9 cellular contexts compared by ENCODE assay signal in the genomic region with DNA sequence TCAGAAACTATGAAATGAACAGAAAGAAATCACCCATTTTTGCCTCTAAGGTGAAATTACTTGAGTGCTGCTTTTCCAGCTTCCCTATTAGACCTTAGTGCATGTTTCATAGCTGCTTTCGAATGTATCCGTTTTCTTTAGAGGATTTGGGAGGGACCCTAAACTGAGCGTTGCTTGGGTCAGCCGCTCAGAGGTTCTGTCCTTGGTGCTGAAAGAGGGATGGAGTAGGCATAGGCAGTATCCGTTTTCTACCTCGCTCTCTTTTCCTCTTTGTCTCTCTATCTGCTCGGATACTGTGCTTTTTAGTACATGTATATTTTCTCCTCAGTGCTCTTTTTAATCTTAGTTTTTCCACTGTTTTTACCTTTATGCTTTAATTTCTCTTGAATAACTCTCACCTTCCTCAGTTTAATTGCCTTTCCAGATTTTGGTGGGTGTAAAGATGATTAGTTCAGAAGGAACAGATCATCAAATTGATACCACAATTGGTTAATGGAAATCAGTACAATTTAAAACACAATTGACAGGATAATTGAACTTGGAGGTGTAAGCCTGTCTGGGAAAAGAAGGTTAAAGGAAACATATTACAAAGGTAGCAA. TPM values are rescaled to one million over a fixed set of nuclear protein-coding genes. Genes with fewer than 3 reads are reported as not detected.
DNase-seq lines count a peak whose midpoint lies in the region; ATAC-seq, FAIRE-seq and TF ChIP-seq lines count a peak whose summit lies in the region.
"Had no signal": no experiment of that assay in that cellular context is flagged by ENCODE, and none has a peak within 500 bp of the region (broad histone marks: within the 10 kb centered on the region; RNA-seq: fewer than 3 reads in every experiment).

Gene DRD3, minus strand, starts transcription at position 283 of the 599 bp plus-strand sequence. CDS start 7,060 bp downstream, outside the sequence.

- no peak for FAIRE-seq in H54 (lab: Jason Lieb, UNC)

- no peaks in the 10 kb centered on the region for H3K9me3 ChIP-seq in iPS-20b (ENCODE audit: insufficient read depth, low read depth, low read length)

- peak; percentile 78 for ATAC-seq in activated CD8-positive, alpha-beta T cell treated with anti-CD3 and anti-CD28 coated beads, Interleukin-2, amount 10 ng/mL, durations not matched to agents 7 days and 5 days
- ATAC-seq in HG03108 (IDR thresholded peaks at IDR 0.05; ENCODE audit: unreplicated experiment), result no peak

- H3K4me1 ChIP-seq in iPS-20b (ENCODE audit: insufficient read depth, low read length), result peaks cover 30% of the 10 kb centered on the region

- POLR2A ChIA-PET in activated CD8-positive, alpha-beta T cell treated with anti-CD3 and anti-CD28 coated beads, Interleukin-2, amount 10 ng/mL, durations not matched to agents 7 days and 5 days (lab: Charles Lee), result interaction anchor here (1.3 kb wide), 1 partner anchor 24 kb away, joined by 3 read pairs; no protein-coding TSS in a partner anchor

- peaks cover 17% of the 10 kb centered on the region for H3K27me3 Mint-ChIP-seq in activated CD8-positive, alpha-beta T cell treated with anti-CD3 and anti-CD28 coated beads, Interleukin-2, amount 10 ng/mL, durations not matched to agents 7 days and 5 days (ENCODE audit: low read depth)

- no peaks in the 10 kb centered on the region for H3K9me3 Mint-ChIP-seq in activated CD8-positive, alpha-beta T cell treated with anti-CD3 and anti-CD28 coated beads, Interleukin-2, amount 10 ng/mL, durations not matched to agents 7 days and 5 days (ENCODE audit: insufficient read depth)

- CTCF ChIA-PET in activated CD8-positive, alpha-beta T cell treated with anti-CD3 and anti-CD28 coated beads, Interleukin-2, amount 10 ng/mL, durations not matched to agents 7 days and 5 days (lab: Charles Lee), result interaction anchor here (0.6 to 2.3 kb wide), 7 partner anchors 13 to 957 kb away, joined by 4 to 10 read pairs (median 6); no protein-coding TSS in a partner anchor

- 0 out of 2 replicates have a peak within 1 kb of the TSS, but pooled peaks have one; percentile 10 for H3K4me3 ChIP-seq in iPS-20b (ENCODE audit: low read length)

- H3K27me3 ChIP-seq in iPS-20b (ENCODE audit: insufficient read depth, low read length), result no peaks in the 10 kb centered on the region

- H3K4me3 Mint-ChIP-seq in activated CD8-positive, alpha-beta T cell treated with anti-CD3 and anti-CD28 coated beads, Interleukin-2, amount 10 ng/mL, durations not matched to agents 7 days and 5 days, result no peak within 1 kb of the TSS

- peaks cover 5% of the 10 kb centered on the region for H3K4me1 Mint-ChIP-seq in activated CD8-positive, alpha-beta T cell treated with anti-CD3 and anti-CD28 coated beads, Interleukin-2, amount 10 ng/mL, durations not matched to agents 7 days and 5 days (ENCODE audit: low read depth)

- DNase-seq in AG20443 (ENCODE audit: low spot score), result peak; percentile 56
- DNase-seq in HT1080 (ENCODE audit: low read depth), result peak; percentile 43
- DNase-seq in activated CD8-positive, alpha-beta T cell treated with anti-CD3 and anti-CD28 coated beads, Interleukin-2, amount 10 ng/mL, durations not matched to agents 7 days and 5 days, result peak; percentile 53
- no peak for DNase-seq in H54 (ENCODE audit: insufficient read length, low spot score)
- DNase-seq in DMS53 (lab: John Stamatoyannopoulos, UW), result no peak
- no peak for DNase-seq in SW 1271 (lab: John Stamatoyannopoulos, UW)
- DNase-seq: NCI-H526 treated with DMSO at 0.1 percent for 48 hours had no signal

- no peaks in the 10 kb centered on the region for H3K36me3 ChIP-seq in iPS-20b (ENCODE audit: insufficient read depth, low read depth, low read length)

- H3K27ac Mint-ChIP-seq in activated CD8-positive, alpha-beta T cell treated with anti-CD3 and anti-CD28 coated beads, Interleukin-2, amount 10 ng/mL, durations not matched to agents 7 days and 5 days, result no peak within 1 kb of the TSS

- no peak within 1 kb of the TSS for H3K27ac ChIP-seq in iPS-20b (ENCODE audit: low read length)

- no peaks in the 10 kb centered on the region for H3K36me3 Mint-ChIP-seq in activated CD8-positive, alpha-beta T cell treated with anti-CD3 and anti-CD28 coated beads, Interleukin-2, amount 10 ng/mL, durations not matched to agents 7 days and 5 days (ENCODE audit: low read depth)

- TF ChIP-seq POLR2A in H54 (IDR thresholded peaks at IDR 0.05; ENCODE audit: low read depth, low read length), result no peak

- H3K9ac ChIP-seq in iPS-20b (ENCODE audit: low read depth, low read length), result no peak within 1 kb of the TSS

RNA-seq across cellular contexts. Expression of gene DRD3, which starts in this region (rescaled TPM):
- not detected in 2 replicates for total RNA-seq in HT1080 (2014; rRNA removed; shearing (Covaris generic))
- not detected in 2 replicates for polyA plus RNA-seq in HT1080 (2015; cell fraction: cytosol; rRNA removed)
- polyA plus RNA-seq in HT1080 (2015; cell fraction: nucleus; rRNA removed), result not detected in 2 replicates
- total RNA-seq in activated CD8-positive, alpha-beta T cell treated with anti-CD3 and anti-CD28 coated beads, Interleukin-2, amount 10 ng/mL, durations not matched to agents 7 days and 5 days, result not detected

Comparison
In these comparisons a context has a peak if more than half of its experiments do, and no peak if none do; other contexts are left out.
1. Peak in DNase-seq in HT1080; RNA of the gene not detected or under 1 TPM.
2. Peak in DNase-seq and ATAC-seq in activated CD8-positive, alpha-beta T cell treated with anti-CD3 and anti-CD28 coated beads, Interleukin-2, amount 10 ng/mL, durations not matched to agents 7 days and 5 days; RNA of the gene not detected or under 1 TPM.